In the genomic region with DNA sequence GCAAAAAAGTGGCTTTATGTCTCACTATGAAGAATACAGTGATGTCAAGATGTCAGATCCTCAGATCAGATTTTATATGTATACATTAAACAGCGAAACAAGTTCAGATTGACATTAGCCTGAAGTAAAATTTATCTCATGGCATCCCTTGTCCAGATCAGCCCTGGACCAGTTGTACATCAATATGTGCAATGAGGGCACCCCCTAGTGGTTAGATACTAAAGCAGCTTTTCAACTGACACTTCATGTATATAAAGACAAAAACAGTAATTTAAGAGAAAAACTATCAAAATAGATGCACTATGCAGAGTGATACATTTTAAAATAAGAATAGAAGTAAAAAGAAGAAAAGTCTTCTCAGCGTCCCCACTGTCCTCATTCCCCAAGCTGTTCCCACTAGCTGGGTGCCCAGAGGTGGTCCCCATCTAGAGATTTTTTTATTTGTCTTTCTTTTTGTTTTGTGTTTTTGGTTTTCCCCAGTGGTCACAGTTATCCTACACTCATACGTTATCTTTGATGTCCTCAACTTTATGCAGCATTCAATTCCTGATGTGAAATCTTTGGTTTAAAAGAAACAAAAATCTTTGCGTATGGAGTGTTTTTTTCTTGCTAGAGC, we compare ENCODE assay signal across 9 cellular contexts.
A peak's percentile ranks its signal among the peaks of the same experiment; 100 is the strongest.
DNase-seq lines count a peak whose midpoint lies in the region; ATAC-seq, FAIRE-seq and TF ChIP-seq lines count a peak whose summit lies in the region.
"Had no signal": no experiment of that assay in that cellular context is flagged by ENCODE, and none has a peak within 500 bp of the region (broad histone marks: within the 10 kb centered on the region; RNA-seq: fewer than 3 reads in every experiment).

No MANE protein-coding gene starts in this region.

- H4K20me1 ChIP-seq in GM23338 (replicated peaks; ENCODE audit: insufficient read depth) (no peaks in the 10 kb centered on the region), MM.1S (ENCODE audit: insufficient read depth, low read length) (no peaks in the 10 kb centered on the region), fibroblast of lung (ENCODE audit: control insufficient read depth, extremely low read depth, insufficient read depth, low read length) (no peaks in the 10 kb centered on the region)

- no peaks in the 10 kb centered on the region; the same call in 2 of the 3 replicates for H3K36me3 Mint-ChIP-seq in GM23338 (ENCODE audit: low read depth)

- H3F3A ChIP-seq in GM23338 (replicated peaks; ENCODE audit: low read depth): no peaks in the 10 kb centered on the region
- H3F3A ChIP-seq in MM.1S (ENCODE audit: insufficient read depth, low read length): no peaks in the 10 kb centered on the region

- H3K4me2 ChIP-seq in GM23338 (no peak overlapping the region), MM.1S (ENCODE audit: low read depth, low read length) (no peak overlapping the region), fibroblast of lung (ENCODE audit: extremely low read depth, insufficient read depth, low read length) (no peak overlapping the region)

- ATAC-seq in GM23338: peak; percentile 58
- ATAC-seq in pancreas: peak in 3 of 4 donors; percentile 71 to 75 (median 73)
- ATAC-seq in HG03045 (IDR thresholded peaks at IDR 0.05; ENCODE audit: unreplicated experiment): no peak

- TF ChIP-seq CTCF in GM23338 (conservative IDR thresholded peaks at IDR 0.05; ENCODE audit: low read depth in 2 of 2) (peak; percentile 65 to 89), MM.1S (IDR thresholded peaks at IDR 0.05; ENCODE audit: low read length) (peak; percentile 83), fibroblast of lung (conservative IDR thresholded peaks at IDR 0.05 in 1 of 2, IDR thresholded peaks at IDR 0.05 in 1 of 2; ENCODE audit: low read depth in 1 of 2, low read length in 2 of 2) (peak; percentile 72 to 80), pancreas (IDR thresholded peaks at IDR 0.05) (peak; percentile 46 to 79 (median 71))

- no peaks in the 10 kb centered on the region for H3K27me3 Mint-ChIP-seq in GM23338 (ENCODE audit: insufficient read depth, low read depth, poor library complexity)
- H3K27me3 Mint-ChIP-seq: dendritic cell treated with granulocyte-macrophage colony-stimulating factor and Interleukin-4, amounts not matched to agents 40 ng/mL and 50 ng/mL, for 4 days had no signal

- H3K4me3 Mint-ChIP-seq in GM23338: no peak overlapping the region
- H3K4me3 Mint-ChIP-seq: dendritic cell treated with granulocyte-macrophage colony-stimulating factor and Interleukin-4, amounts not matched to agents 40 ng/mL and 50 ng/mL, for 4 days had no signal

- H3K27me3 ChIP-seq in GM23338 (ENCODE audit: insufficient read depth) (no peaks in the 10 kb centered on the region), MM.1S (replicated peaks; ENCODE audit: insufficient read depth, low read length) (no peaks in the 10 kb centered on the region), fibroblast of lung (ENCODE audit: control insufficient read depth, insufficient read depth, low read length) (no peaks in the 10 kb centered on the region), pancreas (no peaks in the 10 kb centered on the region)

- DNase-seq in activated CD4-positive, alpha-beta T cell treated with anti-CD3 and anti-CD28 coated beads for 48 hours: peak; percentile 3
- no peak for DNase-seq in activated CD4-positive, alpha-beta T cell treated with anti-CD3 and anti-CD28 coated beads, Interleukin-2, amount 50 U/mL, for 48 hours
- DNase-seq in GM23338 (ENCODE audit: low spot score) (peak; percentile 75), MM.1S (peak; percentile 71), SK-MEL-5 (ENCODE audit: low read depth, low spot score) (peak; percentile 80), fibroblast of lung (ENCODE audit: low read depth in 2 of 2) (peak; percentile 61 to 80), pancreas (peak in 3 of 6 donors; percentile 9 to 41 (median 29))

- H3K9me2 ChIP-seq in GM23338 (ENCODE audit: insufficient read depth) (no peaks in the 10 kb centered on the region), MM.1S (replicated peaks; ENCODE audit: insufficient read depth, low read length) (no peaks in the 10 kb centered on the region)

- in situ Hi-C loops in SK-MEL-5 (cut with HindIII; ENCODE audit: low pct_unique_long_range_greater_than_20kb, low sequenced_read_pairs): no loop called here

- H3K4me1 ChIP-seq in GM23338 (ENCODE audit: insufficient read depth): no peaks in the 10 kb centered on the region
- H3K4me1 ChIP-seq in MM.1S (ENCODE audit: low read length): no peaks in the 10 kb centered on the region
- no peaks in the 10 kb centered on the region for H3K4me1 ChIP-seq in fibroblast of lung (ENCODE audit: control insufficient read depth, extremely low read depth, insufficient read depth, low read length)
- H3K4me1 ChIP-seq in pancreas: no peaks in the 10 kb centered on the region

- FAIRE-seq in pancreas (lab: Jason Lieb, UNC): no peak

- H3K9me3 ChIP-seq in MM.1S (replicated peaks; ENCODE audit: insufficient read depth, low read length): no peaks in the 10 kb centered on the region
- no peaks in the 10 kb centered on the region for H3K9me3 ChIP-seq in fibroblast of lung (ENCODE audit: control insufficient read depth, insufficient read depth, low read depth, low read length)
- no peaks in the 10 kb centered on the region for H3K9me3 ChIP-seq in pancreas

- H3K4me3 ChIP-seq in GM23338 (no peak overlapping the region), MM.1S (ENCODE audit: low read length) (no peak overlapping the region), fibroblast of lung (replicated peaks in 1 of 4; ENCODE audit: control extremely low read depth in 1 of 4, insufficient read depth in 1 of 4, low read depth in 3 of 4, low read length in 4 of 4) (no peak overlapping the region), pancreas (no peak overlapping the region)

- H3K4me1 Mint-ChIP-seq in GM23338: peaks cover 14% of the 10 kb centered on the region

- WGBS in pancreas, 2 donors: 27 to 28% methylated on average over 4 of the region's 4 CpGs

- intact Hi-C loops in pancreas (cut with DNase I): loop anchor here in 1 of 3 donors (10.0 kb wide), 1 partner anchor 847 kb away; no protein-coding TSS in a partner anchor

- peaks cover 4% of the 10 kb centered on the region for H3K9me3 Mint-ChIP-seq in GM23338
- H3K9me3 Mint-ChIP-seq: dendritic cell treated with granulocyte-macrophage colony-stimulating factor and Interleukin-4, amounts not matched to agents 40 ng/mL and 50 ng/mL, for 4 days had no signal

- H3K36me3 ChIP-seq in GM23338 (ENCODE audit: insufficient read depth) (no peaks in the 10 kb centered on the region), MM.1S (replicated peaks; ENCODE audit: insufficient read depth, low read length) (no peaks in the 10 kb centered on the region), fibroblast of lung (ENCODE audit: control insufficient read depth, insufficient read depth, low read length) (no peaks in the 10 kb centered on the region), pancreas (no peaks in the 10 kb centered on the region)

- H3K9ac ChIP-seq in MM.1S (ENCODE audit: low read length): no peak overlapping the region
- no peak overlapping the region for H3K9ac ChIP-seq in fibroblast of lung (ENCODE audit: insufficient read depth, low read length)

- H3K27ac ChIP-seq in GM23338 (ENCODE audit: low read depth) (no peak overlapping the region), MM.1S (ENCODE audit: low read length) (no peak overlapping the region), fibroblast of lung (ENCODE audit: insufficient read depth, low read length) (no peak overlapping the region), pancreas (no peak overlapping the region)

- no peak overlapping the region for H2AFZ ChIP-seq in GM23338
- H2AFZ ChIP-seq in MM.1S (ENCODE audit: low read length): no peak overlapping the region
- H2AFZ ChIP-seq in fibroblast of lung (ENCODE audit: low read length): no peak overlapping the region

- H3K27ac Mint-ChIP-seq in GM23338: no peak overlapping the region
- H3K27ac Mint-ChIP-seq: dendritic cell treated with granulocyte-macrophage colony-stimulating factor and Interleukin-4, amounts not matched to agents 40 ng/mL and 50 ng/mL, for 4 days had no signal

- H3K79me2 ChIP-seq in GM23338 (replicated peaks; ENCODE audit: insufficient read depth) (no peaks in the 10 kb centered on the region), MM.1S (ENCODE audit: low read length) (no peaks in the 10 kb centered on the region), fibroblast of lung (ENCODE audit: control insufficient read depth, insufficient read depth, low read length) (no peaks in the 10 kb centered on the region)

TF ChIP-seq in GM23338, 12 proteins besides CTCF, POLR2A, EP300 and RAD21 (continues in another document):
- TF ChIP-seq POLR2AphosphoS5 (IDR thresholded peaks at IDR 0.05; ENCODE audit: low read depth) (no peak), EZH2 (IDR thresholded peaks at IDR 0.05; ENCODE audit: low read depth, unreplicated experiment) (no peak), EZH2phosphoT487 (IDR thresholded peaks at IDR 0.05; ENCODE audit: unreplicated experiment) (no peak), CREB1 (CRISPR knock-in tag; IDR thresholded peaks at IDR 0.05; ENCODE audit: low read depth) (no peak), ZNF331 (CRISPR knock-in tag; IDR thresholded peaks at IDR 0.05; ENCODE audit: low read depth) (no peak), ZNF114 (CRISPR knock-in tag; IDR thresholded peaks at IDR 0.05) (no peak), NANOG (IDR thresholded peaks at IDR 0.05; ENCODE audit: borderline replicate concordance) (no peak), STAT1 (IDR thresholded peaks at IDR 0.05; ENCODE audit: unreplicated experiment) (no peak), JUNB (IDR thresholded peaks at IDR 0.05; ENCODE audit: unreplicated experiment) (no peak)
- TF ChIP-seq, protein P1, sequence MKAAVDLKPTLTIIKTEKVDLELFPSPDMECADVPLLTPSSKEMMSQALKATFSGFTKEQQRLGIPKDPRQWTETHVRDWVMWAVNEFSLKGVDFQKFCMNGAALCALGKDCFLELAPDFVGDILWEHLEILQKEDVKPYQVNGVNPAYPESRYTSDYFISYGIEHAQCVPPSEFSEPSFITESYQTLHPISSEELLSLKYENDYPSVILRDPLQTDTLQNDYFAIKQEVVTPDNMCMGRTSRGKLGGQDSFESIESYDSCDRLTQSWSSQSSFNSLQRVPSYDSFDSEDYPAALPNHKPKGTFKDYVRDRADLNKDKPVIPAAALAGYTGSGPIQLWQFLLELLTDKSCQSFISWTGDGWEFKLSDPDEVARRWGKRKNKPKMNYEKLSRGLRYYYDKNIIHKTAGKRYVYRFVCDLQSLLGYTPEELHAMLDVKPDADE (IDR thresholded peaks at IDR 0.05): no peak

Comparison
In these comparisons a context has a peak if more than half of its experiments do, and no peak if none do; other contexts are left out.
1. DNase-seq: peak in activated CD4-positive, alpha-beta T cell treated with anti-CD3 and anti-CD28 coated beads for 48 hours (single experiment), GM23338 (single experiment), MM.1S (single experiment), SK-MEL-5 (single experiment) and fibroblast of lung (2 of 2); none in activated CD4-positive, alpha-beta T cell treated with anti-CD3 and anti-CD28 coated beads, Interleukin-2, amount 50 U/mL, for 48 hours (0 of 2).
2. Peak in every context shown above with its lines, with median percentiles within 50 percentile points of each other: CTCF ChIP-seq.